Comparison of ENCODE assay signal across 9 cellular contexts in genomic region chr3:11095932-11096265, GRCh38. TPM values are rescaled to one million over a fixed set of nuclear protein-coding genes. Genes with fewer than 3 reads are reported as not detected.
DNase-seq lines count a peak whose midpoint lies in the region; TF ChIP-seq lines count a peak whose summit lies in the region.
"Had no signal": no experiment of that assay in that cellular context is flagged by ENCODE, and none has a peak within 500 bp of the region (broad histone marks: within the 10 kb centered on the region; RNA-seq: fewer than 3 reads in every experiment).

No MANE protein-coding gene starts in this region.

- 56% methylated on average over 8 of the region's 8 CpGs for WGBS in HUES64
- WGBS in mesenchymal stem cell: 70% methylated on average over 8 of the region's 8 CpGs

- H2AK5ac ChIP-seq in mesenchymal stem cell (ENCODE audit: low read length, severe bottlenecking): peak overlapping the region; percentile 65

- no peak overlapping the region for H4K91ac ChIP-seq in mesenchymal stem cell (ENCODE audit: low read length)

- no peaks in the 10 kb centered on the region for H3K36me3 Mint-ChIP-seq in activated naive CD4-positive, alpha-beta T cell treated with anti-CD3 and anti-CD28 coated beads, Interleukin-2, amount 10 ng/mL, durations not matched to agents 7 days and 5 days

- peak overlapping the region in 1 of 2 experiments; percentile 50 for H3K18ac ChIP-seq in mesenchymal stem cell (ENCODE audit: low read depth in 1 of 2, low read length in 2 of 2)

- H4K8ac ChIP-seq in mesenchymal stem cell (ENCODE audit: low read length): no peak overlapping the region

- H3K27me3 ChIP-seq in HUES64 (ENCODE audit: insufficient read depth, low read length): no peaks in the 10 kb centered on the region; the same call in 1 of the 2 replicates
- H3K27me3 ChIP-seq in mesenchymal stem cell (ENCODE audit: control insufficient read depth in 1 of 2, insufficient read depth in 1 of 2, low read length in 2 of 2): no peaks in the 10 kb centered on the region

- no peak overlapping the region for H3K14ac ChIP-seq in mesenchymal stem cell (ENCODE audit: low read length in 2 of 2)

- no peak overlapping the region for H3K27ac Mint-ChIP-seq in activated naive CD4-positive, alpha-beta T cell treated with anti-CD3 and anti-CD28 coated beads, Interleukin-2, amount 10 ng/mL, durations not matched to agents 7 days and 5 days

- TF ChIP-seq CTCF in cardiac fibroblast (IDR thresholded peaks at IDR 0.05; ENCODE audit: low read depth, low read length): peak; percentile 37

- H3K9me3 Mint-ChIP-seq in activated naive CD4-positive, alpha-beta T cell treated with anti-CD3 and anti-CD28 coated beads, Interleukin-2, amount 10 ng/mL, durations not matched to agents 7 days and 5 days: no peaks in the 10 kb centered on the region

- no peak overlapping the region for H2BK15ac ChIP-seq in mesenchymal stem cell (ENCODE audit: low read depth, poor library complexity, severe bottlenecking)

- peak overlapping the region in 1 of 2 experiments; percentile 11 for H3K23ac ChIP-seq in mesenchymal stem cell (ENCODE audit: low read length in 2 of 2)

- in situ Hi-C loops in ACHN (cut with HindIII; ENCODE audit: low pct_ligation_motif_present, low pct_unique_long_range_greater_than_20kb, low sequenced_read_pairs): no loop called here

- no peaks in the 10 kb centered on the region for H3K79me1 ChIP-seq in mesenchymal stem cell (replicated peaks; ENCODE audit: low read length, poor library complexity, severe bottlenecking)

- peak overlapping the region; percentile 1 for H2AFZ ChIP-seq in mesenchymal stem cell (ENCODE audit: low read depth, low read length)

- DNase-seq in ACHN (peak; percentile 67), cardiac fibroblast (ENCODE audit: low read depth in 2 of 2) (peak; percentile 45 to 46), mesenchymal stem cell (no peak), posterior cingulate gyrus (no peak), pons (ENCODE audit: low spot score) (no peak), caudate nucleus (lab: John Stamatoyannopoulos, UW) (no peak)
- no peak for DNase-seq in activated naive CD4-positive, alpha-beta T cell treated with anti-CD3 and anti-CD28 coated beads, Interleukin-2, amount 10 ng/mL, durations not matched to agents 7 days and 5 days

- H3K27ac ChIP-seq in HUES64 (ENCODE audit: low read depth, low read length): no peak overlapping the region
- peak overlapping the region; percentile 94 for H3K27ac ChIP-seq in mesenchymal stem cell (ENCODE audit: low read length, poor library complexity, severe bottlenecking)
- no peak overlapping the region for H3K27ac ChIP-seq in caudate nucleus (ENCODE audit: low read depth, low read length)

- H3K9me3 ChIP-seq in HUES64 (ENCODE audit: insufficient read depth, low read depth, low read length) (no peaks in the 10 kb centered on the region), mesenchymal stem cell (ENCODE audit: control insufficient read depth, low read length) (peaks cover 2% of the 10 kb centered on the region)
- H3K9me3 ChIP-seq: Caco-2 had no signal

- H2BK120ac ChIP-seq in mesenchymal stem cell (ENCODE audit: low read depth, low read length): no peak overlapping the region

- H3K4me2 ChIP-seq in mesenchymal stem cell (ENCODE audit: low read length, poor library complexity, severe bottlenecking): peak overlapping the region; percentile 64

- peaks cover 17% of the 10 kb centered on the region for H3K27me3 Mint-ChIP-seq in activated naive CD4-positive, alpha-beta T cell treated with anti-CD3 and anti-CD28 coated beads, Interleukin-2, amount 10 ng/mL, durations not matched to agents 7 days and 5 days

- peaks cover 10% of the 10 kb centered on the region for H3K4me1 Mint-ChIP-seq in activated naive CD4-positive, alpha-beta T cell treated with anti-CD3 and anti-CD28 coated beads, Interleukin-2, amount 10 ng/mL, durations not matched to agents 7 days and 5 days

- H3K4me3 ChIP-seq in HUES64 (ENCODE audit: low read length): peak overlapping the region; percentile 35; the same call in 1 of the 2 replicates
- H3K4me3 ChIP-seq in cardiac fibroblast (replicated peaks in 1 of 2; ENCODE audit: low read depth in 2 of 2, low read length in 2 of 2): no peak overlapping the region
- peak overlapping the region in 1 of 2 experiments; percentile 73 for H3K4me3 ChIP-seq in mesenchymal stem cell (ENCODE audit: insufficient read depth in 1 of 2, low read depth in 1 of 2, low read length in 2 of 2)

- no peak overlapping the region for H3K4me3 Mint-ChIP-seq in activated naive CD4-positive, alpha-beta T cell treated with anti-CD3 and anti-CD28 coated beads, Interleukin-2, amount 10 ng/mL, durations not matched to agents 7 days and 5 days

- CTCF ChIA-PET in activated naive CD4-positive, alpha-beta T cell treated with anti-CD3 and anti-CD28 coated beads, Interleukin-2, amount 10 ng/mL, durations not matched to agents 7 days and 5 days (lab: Charles Lee): interaction anchor here (1.6 kb wide), 1 partner anchor 36 kb away, joined by 5 read pairs; no protein-coding TSS in a partner anchor

- peak overlapping the region; percentile 60 for H2BK5ac ChIP-seq in mesenchymal stem cell (ENCODE audit: low read depth, low read length, poor library complexity, severe bottlenecking)

- H3K9ac ChIP-seq in HUES64 (ENCODE audit: low read depth, low read length) (no peak overlapping the region), mesenchymal stem cell (ENCODE audit: low read length) (peak overlapping the region; percentile 71)

- H3K36me3 ChIP-seq in HUES64 (ENCODE audit: insufficient read depth, low read length) (no peaks in the 10 kb centered on the region), mesenchymal stem cell (ENCODE audit: control insufficient read depth in 1 of 2, insufficient read depth in 2 of 2, low read depth in 1 of 2, low read length in 2 of 2) (no peaks in the 10 kb centered on the region)

- intact Hi-C loops in posterior cingulate gyrus (cut with DNase I): no loop called here

- H3K4me1 ChIP-seq in HUES64 (ENCODE audit: insufficient read depth, low read length) (peaks cover 3% of the 10 kb centered on the region; the same call in 1 of the 2 replicates), mesenchymal stem cell (ENCODE audit: control insufficient read depth, insufficient read depth, low read depth, low read length) (peaks cover 12% of the 10 kb centered on the region)
- H3K4me1 ChIP-seq: Caco-2 had no signal

- H3K4ac ChIP-seq in mesenchymal stem cell (ENCODE audit: low read depth in 1 of 2, low read length in 2 of 2): peak overlapping the region in 1 of 2 experiments; percentile 65

- peak overlapping the region in 1 of 2 experiments; percentile 65 for H2BK12ac ChIP-seq in mesenchymal stem cell (ENCODE audit: low read length in 2 of 2)

RNA-seq across cellular contexts. Expression of gene HRH1, which starts 58.4 kb away (rescaled TPM):
- not detected for polyA plus RNA-seq in HUES64 (2013, experiment 1 of 2)
- polyA plus RNA-seq in HUES64 (2013, experiment 2 of 2): 0.25 TPM
- polyA plus RNA-seq in mesenchymal stem cell (2013, experiment 1 of 2): 2.7 TPM
- polyA plus RNA-seq in mesenchymal stem cell (2013, experiment 2 of 2): 2.5 TPM

Comparison
In these comparisons a context has a peak if more than half of its experiments do, and no peak if none do; other contexts are left out.
1. DNase-seq: peak in ACHN (single experiment) and cardiac fibroblast (2 of 2); none in mesenchymal stem cell (single experiment), posterior cingulate gyrus (0 of 10), activated naive CD4-positive, alpha-beta T cell treated with anti-CD3 and anti-CD28 coated beads, Interleukin-2, amount 10 ng/mL, durations not matched to agents 7 days and 5 days (single experiment), pons (single experiment) and caudate nucleus (0 of 61).